14 cellular contexts compared by ENCODE assay signal in genomic region chr1:1164701-1165451, GRCh38. TPM values are rescaled to one million over a fixed set of nuclear protein-coding genes. Genes with fewer than 3 reads are reported as not detected.
A peak's percentile ranks its signal among the peaks of the same experiment; 100 is the strongest.
DNase-seq lines count a peak whose midpoint lies in the region; ATAC-seq and TF ChIP-seq lines count a peak whose summit lies in the region.
"Had no signal": no experiment of that assay in that cellular context is flagged by ENCODE, and none has a peak within 500 bp of the region (broad histone marks: within the 10 kb centered on the region; RNA-seq: fewer than 3 reads in every experiment).

No MANE protein-coding gene starts in this region.

- H3K27ac ChIP-seq in RWPE2 (ENCODE audit: poor library complexity, severe bottlenecking) (peak overlapping the region; percentile 64), stomach (peak overlapping the region; percentile 79 to 97 (median 95)), ascending aorta (no peak overlapping the region)
- H3K27ac ChIP-seq: right lobe of liver had no signal

- TF ChIP-seq EP300 in stomach (IDR thresholded peaks at IDR 0.05), result no peak

- H3K9me3 ChIP-seq in RWPE2 (ENCODE audit: severe bottlenecking) (no peaks in the 10 kb centered on the region), stomach (no peaks in the 10 kb centered on the region), ascending aorta (no peaks in the 10 kb centered on the region)
- H3K9me3 ChIP-seq: right lobe of liver had no signal

- H3K4me1 ChIP-seq in RWPE2 (ENCODE audit: insufficient read depth, poor library complexity, severe bottlenecking) (peaks cover 10% of the 10 kb centered on the region), stomach (peaks cover 15 to 60% (median 57%) of the 10 kb centered on the region in 4 donors), ascending aorta (no peaks in the 10 kb centered on the region)
- H3K4me1 ChIP-seq: right lobe of liver had no signal

- peak; percentile 45 for ATAC-seq in RWPE2 (ENCODE audit: low read depth)

- 28 to 56% (median 42%) methylated on average over 47 to 48 of the region's 48 CpGs for WGBS in stomach, 5 donors

- H3K36me3 ChIP-seq in RWPE2 (ENCODE audit: low read depth) (peaks cover 9% of the 10 kb centered on the region; the same call in 1 of the 2 replicates), kidney epithelial cell (ENCODE audit: control insufficient read depth, insufficient read depth, low read length) (peaks cover 1% of the 10 kb centered on the region), stomach (peaks cover 0 to 15% (median 3%) of the 10 kb centered on the region in 4 donors), ascending aorta (no peaks in the 10 kb centered on the region)
- H3K36me3 ChIP-seq: right lobe of liver had no signal

- TF ChIP-seq POLR2A in stomach (IDR thresholded peaks at IDR 0.05), result peak in 1 of 4 donors; percentile 42

- no peak for TF ChIP-seq CTCF in RWPE2 (IDR thresholded peaks at IDR 0.05; ENCODE audit: poor library complexity, severe bottlenecking)
- TF ChIP-seq CTCF in kidney epithelial cell (IDR thresholded peaks at IDR 0.05; ENCODE audit: insufficient read depth, low read length, poor library complexity, severe bottlenecking), result no peak
- TF ChIP-seq CTCF in stomach (IDR thresholded peaks at IDR 0.05), result no peak
- no peak for TF ChIP-seq CTCF in GM10266 (IDR thresholded peaks at IDR 0.05; ENCODE audit: control insufficient read depth, insufficient read depth, low read depth, missing control alignments)
- TF ChIP-seq CTCF in ascending aorta (IDR thresholded peaks at IDR 0.05), result no peak

- DNase-seq in HT-29 (ENCODE audit: low spot score) (peak; percentile 52), RWPE2 (ENCODE audit: low spot score) (no peak), kidney epithelial cell (ENCODE audit: low read depth) (peak; percentile 68), stomach (peak; percentile 79), MV-4-11 (lab: John Stamatoyannopoulos, UW) (no peak), SKM-1 (lab: John Stamatoyannopoulos, UW; ENCODE audit: unreplicated experiment) (no peak), GM10266 (ENCODE audit: extremely low spot score) (no peak), ascending aorta (ENCODE audit: low spot score in 2 of 2) (no peak)
- DNase-seq: activated T-cell treated with anti-CD3 and anti-CD28 coated beads, Interleukin-2, amount 50 U/mL, for 48 hours; NCI-H2171 treated with DMSO at 0.1 percent for 48 hours; right lobe of liver had no signal

- intact Hi-C loops in stomach (cut with DNase I; ENCODE audit: low total_unique reads), result no loop called here
- intact Hi-C loops in ascending aorta (cut with DNase I), result no loop called here

- H3K27me3 ChIP-seq in RWPE2 (ENCODE audit: insufficient read depth, poor library complexity, severe bottlenecking), result no peaks in the 10 kb centered on the region
- no peaks in the 10 kb centered on the region for H3K27me3 ChIP-seq in kidney epithelial cell (ENCODE audit: control insufficient read depth, insufficient read depth, low read length)
- H3K27me3 ChIP-seq in stomach, result peaks cover 3 to 72% (median 20%) of the 10 kb centered on the region in 3 donors
- peaks cover 7% of the 10 kb centered on the region for H3K27me3 ChIP-seq in ascending aorta
- H3K27me3 ChIP-seq: right lobe of liver had no signal

- H3K4me3 ChIP-seq in RWPE2 (ENCODE audit: severe bottlenecking), result peak overlapping the region; percentile 74
- peak overlapping the region; percentile 63 for H3K4me3 ChIP-seq in kidney epithelial cell (ENCODE audit: low read depth, low read length)
- peak overlapping the region; percentile 41 to 63 (median 54) for H3K4me3 ChIP-seq in stomach
- H3K4me3 ChIP-seq in ascending aorta, result no peak overlapping the region
- H3K4me3 ChIP-seq: right lobe of liver had no signal

RNA-seq across cellular contexts. Expression of gene TTLL10, which starts 8.8 kb away (rescaled TPM):
- 5.8 and 6.6 TPM in 2 replicates for total RNA-seq in HT-29 (2014; rRNA removed; shearing (Covaris generic))
- total RNA-seq in kidney epithelial cell (0.27 TPM in 1 of 2 replicates, not detected in the other), stomach (1 to 10 TPM in 1 of 5 donors, not detected in 4; 6.4 TPM), ascending aorta (not detected)
- polyA plus RNA-seq in stomach, result under 1 TPM in 2 of 3 donors, not detected in 1; 0.13 to 0.46 TPM
- total RNA-seq: fibroblast of villous mesenchyme, HT1080, lung microvascular endothelial cell, right lobe of liver had no signal

RNA-seq across cellular contexts. Expression of gene TNFRSF18, which starts 41.5 kb away (rescaled TPM):
- total RNA-seq in HT-29 (2014; rRNA removed; shearing (Covaris generic)), result 0.42 TPM in 1 of 2 replicates, not detected in the other
- total RNA-seq in kidney epithelial cell (0.67 and 2.1 TPM in 2 replicates), stomach (10 to 100 TPM in 1 of 5 donors, 1 to 10 TPM in 1, not detected in 3; 1.7 to 11.9 TPM), ascending aorta (not detected)
- polyA plus RNA-seq in stomach, result 1 to 10 TPM in 1 of 3 donors, under 1 TPM in 1, not detected in 1; 0.37 to 3.6 TPM
- total RNA-seq: fibroblast of villous mesenchyme, HT1080 had no signal

RNA-seq across cellular contexts. Expression of gene C1orf159, which starts 49.0 kb away (rescaled TPM):
- 61.4 and 67.6 TPM in 2 replicates for total RNA-seq in HT-29 (2014; rRNA removed; shearing (Covaris generic))
- total RNA-seq in kidney epithelial cell, result 20.3 and 25.5 TPM in 2 replicates
- 10 to 100 TPM; 15.8 to 67.0 (median 33.8) TPM for total RNA-seq in stomach
- 10 to 100 TPM; 10.2 to 17.1 (median 12.8) TPM for polyA plus RNA-seq in stomach
- total RNA-seq in ascending aorta, result 23.7 TPM

RNA-seq across cellular contexts. Expression of gene TNFRSF4, which starts 49.1 kb away (rescaled TPM):
- not detected in 2 replicates for total RNA-seq in HT-29 (2014; rRNA removed; shearing (Covaris generic))
- total RNA-seq in kidney epithelial cell, result 0.25 and 3.6 TPM in 2 replicates
- total RNA-seq in stomach, result under 1 TPM in 1 of 5 donors, not detected in 4; 0.55 TPM
- polyA plus RNA-seq in stomach, result 1 to 10 TPM; 1.7 to 4.5 (median 4.2) TPM
- 4.8 TPM for total RNA-seq in ascending aorta

Comparison
In these comparisons a context has a peak if more than half of its experiments do, and no peak if none do; other contexts are left out.
1. DNase-seq: peak in HT-29 (single experiment), kidney epithelial cell (single experiment) and stomach (single experiment); none in RWPE2 (single experiment), MV-4-11 (single experiment), SKM-1 (single experiment), GM10266 (single experiment) and ascending aorta (0 of 2).
2. H3K27ac ChIP-seq: peak in RWPE2 (single experiment) and stomach (5 of 5); none in ascending aorta (0 of 2).
3. H3K4me3 ChIP-seq: peak in RWPE2 (single experiment), kidney epithelial cell (single experiment) and stomach (4 of 4); none in ascending aorta (0 of 2).